In genomic region chr18:57533901-57534300, GRCh38 we compare ENCODE assay signal across 2 cellular contexts.
A peak's percentile ranks its signal among the peaks of the same experiment; 100 is the strongest.
TF ChIP-seq lines count a peak whose summit lies in the region.

No MANE protein-coding gene starts in this region.

TF ChIP-seq in HepG2, 621 proteins besides CTCF, POLR2A, EP300 and RAD21 (continues in another document):
- no peak for TF ChIP-seq BRD4 (CRISPR knock-in tag; IDR thresholded peaks at IDR 0.05)
- TF ChIP-seq HNF4A (CRISPR knock-in tag; IDR thresholded peaks at IDR 0.05), result peak; percentile 73
- 0 out of 4 replicates have a peak, but pooled peaks of 1 of the 2 experiments have one; percentile 42 for TF ChIP-seq NR2F1 (CRISPR knock-in tag; IDR thresholded peaks at IDR 0.05)
- TF ChIP-seq NR2F2 (IDR thresholded peaks at IDR 0.05; ENCODE audit: borderline replicate concordance, low read depth), result peak; percentile 59; the same call in 1 of the 2 replicates
- TF ChIP-seq HNF4G (IDR thresholded peaks at IDR 0.05; ENCODE audit: borderline replicate concordance, low read depth, low read length), result peak; percentile 20; the same call in 1 of the 2 replicates
- TF ChIP-seq HNF4G (CRISPR knock-in tag; IDR thresholded peaks at IDR 0.05; ENCODE audit: borderline replicate concordance, low read depth), result no peak
- TF ChIP-seq CEBPB (IDR thresholded peaks at IDR 0.05; ENCODE audit: borderline replicate concordance, low read depth, low read length), result no peak
- no peak for TF ChIP-seq ARNT (IDR thresholded peaks at IDR 0.05)
- no peak for TF ChIP-seq IKZF1 (IDR thresholded peaks at IDR 0.05)
- no peak for TF ChIP-seq HNRNPL (IDR thresholded peaks at IDR 0.05; ENCODE audit: low read depth, low read length)
- TF ChIP-seq ESRRA (CRISPR knock-in tag; IDR thresholded peaks at IDR 0.05; ENCODE audit: low read depth), result no peak
- TF ChIP-seq ZKSCAN5 (CRISPR knock-in tag; IDR thresholded peaks at IDR 0.05), result no peak
- no peak for TF ChIP-seq ZNF414 (CRISPR knock-in tag; IDR thresholded peaks at IDR 0.05)
- 0 out of 2 replicates have a peak, but pooled peaks have one; percentile 33 for TF ChIP-seq NCOR1 (IDR thresholded peaks at IDR 0.05; ENCODE audit: borderline replicate concordance, low read length)
- TF ChIP-seq SNAPC4 (CRISPR knock-in tag; IDR thresholded peaks at IDR 0.05), result no peak
- no peak for TF ChIP-seq FOXO4 (CRISPR knock-in tag; conservative IDR thresholded peaks at IDR 0.05)
- no peak for TF ChIP-seq SOX13 (IDR thresholded peaks at IDR 0.05)
- peak in 1 of 2 experiments; percentile 49; a peak in 1 of 4 replicates for TF ChIP-seq SOX13 (CRISPR knock-in tag; conservative IDR thresholded peaks at IDR 0.05 in 1 of 2, IDR thresholded peaks at IDR 0.05 in 1 of 2)

TF ChIP-seq in H1, 55 proteins besides CTCF, POLR2A, EP300 and RAD21:
- no peak for TF ChIP-seq BACH1 (IDR thresholded peaks at IDR 0.05; ENCODE audit: low read length)
- TF ChIP-seq ASH2L (IDR thresholded peaks at IDR 0.05; ENCODE audit: low read length), result peak; percentile 15
